ENCODE assay signal across 1 cellular context in the genomic region with DNA sequence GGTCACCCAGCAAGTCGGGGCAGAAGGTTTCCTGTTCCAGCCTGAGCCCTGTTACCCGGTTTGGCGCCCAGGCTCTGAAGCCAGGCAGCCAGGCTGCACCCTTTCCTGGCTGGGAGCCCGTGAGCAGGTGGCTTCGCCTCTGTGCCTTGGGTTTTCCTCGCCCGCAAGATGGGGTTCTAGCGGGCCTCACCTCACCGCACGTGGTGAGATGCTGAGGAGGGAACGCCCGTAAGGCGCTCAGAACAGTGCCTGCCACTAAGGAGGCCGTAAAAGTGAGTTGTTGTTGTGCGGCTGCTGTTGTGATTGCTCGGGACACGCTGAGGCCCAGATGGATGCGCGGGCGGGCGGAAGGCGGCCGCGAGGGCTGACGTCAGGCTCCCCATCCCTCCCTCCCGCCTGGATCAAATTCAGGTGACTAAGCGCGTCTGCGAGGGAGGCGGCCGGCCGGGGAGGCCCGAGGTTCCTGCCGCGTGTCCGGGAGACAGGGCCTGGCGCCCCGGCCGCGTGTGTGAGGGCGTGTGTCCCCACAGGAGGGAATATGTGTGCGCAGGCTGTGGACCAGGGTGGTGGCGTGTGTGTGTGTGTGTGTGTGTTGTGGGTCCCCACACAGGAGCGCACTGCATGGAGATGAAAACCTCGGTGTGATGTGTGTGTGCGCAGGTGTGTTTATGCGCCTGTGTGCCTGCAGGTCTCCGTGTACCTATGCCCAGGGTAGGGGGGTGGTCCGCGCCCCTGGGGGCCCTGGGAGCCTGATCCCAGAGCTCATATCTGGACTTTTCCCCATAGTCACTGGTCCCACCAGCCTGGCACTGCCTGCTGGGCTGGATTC.
A peak's percentile ranks its signal among the peaks of the same experiment; 100 is the strongest.
TF ChIP-seq lines count a peak whose summit lies in the region.

No MANE protein-coding gene starts in this region.

TF ChIP-seq in H1, 55 proteins besides CTCF, POLR2A, EP300 and RAD21:
- TF ChIP-seq KDM5A (IDR thresholded peaks at IDR 0.05; ENCODE audit: low read length) = no peak
- TF ChIP-seq CBX5 (IDR thresholded peaks at IDR 0.05; ENCODE audit: low read depth, low read length) = no peak
- TF ChIP-seq, protein P1, sequence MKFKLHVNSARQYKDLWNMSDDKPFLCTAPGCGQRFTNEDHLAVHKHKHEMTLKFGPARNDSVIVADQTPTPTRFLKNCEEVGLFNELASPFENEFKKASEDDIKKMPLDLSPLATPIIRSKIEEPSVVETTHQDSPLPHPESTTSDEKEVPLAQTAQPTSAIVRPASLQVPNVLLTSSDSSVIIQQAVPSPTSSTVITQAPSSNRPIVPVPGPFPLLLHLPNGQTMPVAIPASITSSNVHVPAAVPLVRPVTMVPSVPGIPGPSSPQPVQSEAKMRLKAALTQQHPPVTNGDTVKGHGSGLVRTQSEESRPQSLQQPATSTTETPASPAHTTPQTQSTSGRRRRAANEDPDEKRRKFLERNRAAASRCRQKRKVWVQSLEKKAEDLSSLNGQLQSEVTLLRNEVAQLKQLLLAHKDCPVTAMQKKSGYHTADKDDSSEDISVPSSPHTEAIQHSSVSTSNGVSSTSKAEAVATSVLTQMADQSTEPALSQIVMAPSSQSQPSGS (IDR thresholded peaks at IDR 0.05; ENCODE audit: low read length) = peak; percentile 21; the same call in 1 of the 2 replicates
- TF ChIP-seq TAF7 (optimal IDR thresholded peaks at IDR 0.05; ENCODE audit: borderline replicate concordance, low read depth, low read length) = no peak
- TF ChIP-seq, protein P2, sequence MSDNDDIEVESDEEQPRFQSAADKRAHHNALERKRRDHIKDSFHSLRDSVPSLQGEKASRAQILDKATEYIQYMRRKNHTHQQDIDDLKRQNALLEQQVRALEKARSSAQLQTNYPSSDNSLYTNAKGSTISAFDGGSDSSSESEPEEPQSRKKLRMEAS (IDR thresholded peaks at IDR 0.05) = peak; percentile 92
- TF ChIP-seq FOSL1 (IDR thresholded peaks at IDR 0.05; ENCODE audit: insufficient read depth, low read depth, low read length) = no peak
- TF ChIP-seq NANOG (IDR thresholded peaks at IDR 0.05; ENCODE audit: insufficient read depth, low read depth, low read length, poor library complexity, severe bottlenecking) = no peak
- TF ChIP-seq, protein P3, sequence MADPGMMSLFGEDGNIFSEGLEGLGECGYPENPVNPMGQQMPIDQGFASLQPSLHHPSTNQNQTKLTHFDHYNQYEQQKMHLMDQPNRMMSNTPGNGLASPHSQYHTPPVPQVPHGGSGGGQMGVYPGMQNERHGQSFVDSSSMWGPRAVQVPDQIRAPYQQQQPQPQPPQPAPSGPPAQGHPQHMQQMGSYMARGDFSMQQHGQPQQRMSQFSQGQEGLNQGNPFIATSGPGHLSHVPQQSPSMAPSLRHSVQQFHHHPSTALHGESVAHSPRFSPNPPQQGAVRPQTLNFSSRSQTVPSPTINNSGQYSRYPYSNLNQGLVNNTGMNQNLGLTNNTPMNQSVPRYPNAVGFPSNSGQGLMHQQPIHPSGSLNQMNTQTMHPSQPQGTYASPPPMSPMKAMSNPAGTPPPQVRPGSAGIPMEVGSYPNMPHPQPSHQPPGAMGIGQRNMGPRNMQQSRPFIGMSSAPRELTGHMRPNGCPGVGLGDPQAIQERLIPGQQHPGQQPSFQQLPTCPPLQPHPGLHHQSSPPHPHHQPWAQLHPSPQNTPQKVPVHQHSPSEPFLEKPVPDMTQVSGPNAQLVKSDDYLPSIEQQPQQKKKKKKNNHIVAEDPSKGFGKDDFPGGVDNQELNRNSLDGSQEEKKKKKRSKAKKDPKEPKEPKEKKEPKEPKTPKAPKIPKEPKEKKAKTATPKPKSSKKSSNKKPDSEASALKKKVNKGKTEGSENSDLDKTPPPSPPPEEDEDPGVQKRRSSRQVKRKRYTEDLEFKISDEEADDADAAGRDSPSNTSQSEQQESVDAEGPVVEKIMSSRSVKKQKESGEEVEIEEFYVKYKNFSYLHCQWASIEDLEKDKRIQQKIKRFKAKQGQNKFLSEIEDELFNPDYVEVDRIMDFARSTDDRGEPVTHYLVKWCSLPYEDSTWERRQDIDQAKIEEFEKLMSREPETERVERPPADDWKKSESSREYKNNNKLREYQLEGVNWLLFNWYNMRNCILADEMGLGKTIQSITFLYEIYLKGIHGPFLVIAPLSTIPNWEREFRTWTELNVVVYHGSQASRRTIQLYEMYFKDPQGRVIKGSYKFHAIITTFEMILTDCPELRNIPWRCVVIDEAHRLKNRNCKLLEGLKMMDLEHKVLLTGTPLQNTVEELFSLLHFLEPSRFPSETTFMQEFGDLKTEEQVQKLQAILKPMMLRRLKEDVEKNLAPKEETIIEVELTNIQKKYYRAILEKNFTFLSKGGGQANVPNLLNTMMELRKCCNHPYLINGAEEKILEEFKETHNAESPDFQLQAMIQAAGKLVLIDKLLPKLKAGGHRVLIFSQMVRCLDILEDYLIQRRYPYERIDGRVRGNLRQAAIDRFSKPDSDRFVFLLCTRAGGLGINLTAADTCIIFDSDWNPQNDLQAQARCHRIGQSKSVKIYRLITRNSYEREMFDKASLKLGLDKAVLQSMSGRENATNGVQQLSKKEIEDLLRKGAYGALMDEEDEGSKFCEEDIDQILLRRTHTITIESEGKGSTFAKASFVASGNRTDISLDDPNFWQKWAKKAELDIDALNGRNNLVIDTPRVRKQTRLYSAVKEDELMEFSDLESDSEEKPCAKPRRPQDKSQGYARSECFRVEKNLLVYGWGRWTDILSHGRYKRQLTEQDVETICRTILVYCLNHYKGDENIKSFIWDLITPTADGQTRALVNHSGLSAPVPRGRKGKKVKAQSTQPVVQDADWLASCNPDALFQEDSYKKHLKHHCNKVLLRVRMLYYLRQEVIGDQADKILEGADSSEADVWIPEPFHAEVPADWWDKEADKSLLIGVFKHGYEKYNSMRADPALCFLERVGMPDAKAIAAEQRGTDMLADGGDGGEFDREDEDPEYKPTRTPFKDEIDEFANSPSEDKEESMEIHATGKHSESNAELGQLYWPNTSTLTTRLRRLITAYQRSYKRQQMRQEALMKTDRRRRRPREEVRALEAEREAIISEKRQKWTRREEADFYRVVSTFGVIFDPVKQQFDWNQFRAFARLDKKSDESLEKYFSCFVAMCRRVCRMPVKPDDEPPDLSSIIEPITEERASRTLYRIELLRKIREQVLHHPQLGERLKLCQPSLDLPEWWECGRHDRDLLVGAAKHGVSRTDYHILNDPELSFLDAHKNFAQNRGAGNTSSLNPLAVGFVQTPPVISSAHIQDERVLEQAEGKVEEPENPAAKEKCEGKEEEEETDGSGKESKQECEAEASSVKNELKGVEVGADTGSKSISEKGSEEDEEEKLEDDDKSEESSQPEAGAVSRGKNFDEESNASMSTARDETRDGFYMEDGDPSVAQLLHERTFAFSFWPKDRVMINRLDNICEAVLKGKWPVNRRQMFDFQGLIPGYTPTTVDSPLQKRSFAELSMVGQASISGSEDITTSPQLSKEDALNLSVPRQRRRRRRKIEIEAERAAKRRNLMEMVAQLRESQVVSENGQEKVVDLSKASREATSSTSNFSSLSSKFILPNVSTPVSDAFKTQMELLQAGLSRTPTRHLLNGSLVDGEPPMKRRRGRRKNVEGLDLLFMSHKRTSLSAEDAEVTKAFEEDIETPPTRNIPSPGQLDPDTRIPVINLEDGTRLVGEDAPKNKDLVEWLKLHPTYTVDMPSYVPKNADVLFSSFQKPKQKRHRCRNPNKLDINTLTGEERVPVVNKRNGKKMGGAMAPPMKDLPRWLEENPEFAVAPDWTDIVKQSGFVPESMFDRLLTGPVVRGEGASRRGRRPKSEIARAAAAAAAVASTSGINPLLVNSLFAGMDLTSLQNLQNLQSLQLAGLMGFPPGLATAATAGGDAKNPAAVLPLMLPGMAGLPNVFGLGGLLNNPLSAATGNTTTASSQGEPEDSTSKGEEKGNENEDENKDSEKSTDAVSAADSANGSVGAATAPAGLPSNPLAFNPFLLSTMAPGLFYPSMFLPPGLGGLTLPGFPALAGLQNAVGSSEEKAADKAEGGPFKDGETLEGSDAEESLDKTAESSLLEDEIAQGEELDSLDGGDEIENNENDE (IDR thresholded peaks at IDR 0.05; ENCODE audit: insufficient replicate concordance, low read length) = no peak
- TF ChIP-seq SIN3A (conservative IDR thresholded peaks at IDR 0.05 in 1 of 2, IDR thresholded peaks at IDR 0.05 in 1 of 2; ENCODE audit: low read depth in 1 of 2, low read length in 2 of 2) = 0 out of 4 replicates have a peak, but pooled peaks of 1 of the 2 experiments have one; percentile 37
- no peak for TF ChIP-seq KDM4A (IDR thresholded peaks at IDR 0.05; ENCODE audit: low read depth, low read length, severe bottlenecking)
- no peak; the same call in 1 of the 2 replicates for TF ChIP-seq MAFK (IDR thresholded peaks at IDR 0.05; ENCODE audit: low read depth, low read length)
- no peak for TF ChIP-seq SP4 (IDR thresholded peaks at IDR 0.05; ENCODE audit: low read length)
- TF ChIP-seq YY1 (IDR thresholded peaks at IDR 0.05; ENCODE audit: low read depth, low read length) = no peak
- TF ChIP-seq, protein P4, sequence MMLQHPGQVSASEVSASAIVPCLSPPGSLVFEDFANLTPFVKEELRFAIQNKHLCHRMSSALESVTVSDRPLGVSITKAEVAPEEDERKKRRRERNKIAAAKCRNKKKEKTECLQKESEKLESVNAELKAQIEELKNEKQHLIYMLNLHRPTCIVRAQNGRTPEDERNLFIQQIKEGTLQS (IDR thresholded peaks at IDR 0.05; ENCODE audit: insufficient read depth, low read depth, low read length) = no peak
- TF ChIP-seq CREB1 (IDR thresholded peaks at IDR 0.05) = peak; percentile 51; the same call in 1 of the 2 replicates
- TF ChIP-seq JUND (IDR thresholded peaks at IDR 0.05; ENCODE audit: low read length) = 0 out of 2 replicates have a peak, but pooled peaks have one; percentile 11
- no peak for TF ChIP-seq SP2 (IDR thresholded peaks at IDR 0.05; ENCODE audit: low read length)
- TF ChIP-seq RXRA (IDR thresholded peaks at IDR 0.05; ENCODE audit: insufficient read depth, low read depth, low read length) = no peak
- TF ChIP-seq GABPA (IDR thresholded peaks at IDR 0.05; ENCODE audit: borderline replicate concordance, insufficient read depth, low read length) = no peak; the same call in 1 of the 2 replicates
- no peak for TF ChIP-seq BRCA1 (IDR thresholded peaks at IDR 0.05; ENCODE audit: low read depth, low read length)
- TF ChIP-seq ZNF274 (IDR thresholded peaks at IDR 0.05; ENCODE audit: borderline replicate concordance, extremely low read depth, low read length) = no peak
- TF ChIP-seq, protein P5, sequence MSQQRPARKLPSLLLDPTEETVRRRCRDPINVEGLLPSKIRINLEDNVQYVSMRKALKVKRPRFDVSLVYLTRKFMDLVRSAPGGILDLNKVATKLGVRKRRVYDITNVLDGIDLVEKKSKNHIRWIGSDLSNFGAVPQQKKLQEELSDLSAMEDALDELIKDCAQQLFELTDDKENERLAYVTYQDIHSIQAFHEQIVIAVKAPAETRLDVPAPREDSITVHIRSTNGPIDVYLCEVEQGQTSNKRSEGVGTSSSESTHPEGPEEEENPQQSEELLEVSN (IDR thresholded peaks at IDR 0.05) = peak; percentile 95
- no peak for TF ChIP-seq CBX8 (IDR thresholded peaks at IDR 0.05; ENCODE audit: borderline replicate concordance, low read depth, low read length)
- 0 out of 2 replicates have a peak, but pooled peaks have one; percentile 45 for TF ChIP-seq POLR2AphosphoS5 (IDR thresholded peaks at IDR 0.05; ENCODE audit: low read depth, low read length)
- no peak for TF ChIP-seq EZH2 (IDR thresholded peaks at IDR 0.05; ENCODE audit: low read depth, low read length, severe bottlenecking)
- TF ChIP-seq KDM1A (IDR thresholded peaks at IDR 0.05; ENCODE audit: borderline replicate concordance, low read length) = no peak
- no peak for TF ChIP-seq SUZ12 (IDR thresholded peaks at IDR 0.05; ENCODE audit: low read length)
- no peak for TF ChIP-seq TEAD4 (IDR thresholded peaks at IDR 0.05; ENCODE audit: low read depth, low read length)
- peak; percentile 26; the same call in 1 of the 2 replicates for TF ChIP-seq TAF1 (IDR thresholded peaks at IDR 0.05; ENCODE audit: low read depth, low read length)
- TF ChIP-seq CTBP2 (IDR thresholded peaks at IDR 0.05; ENCODE audit: borderline replicate concordance, insufficient read depth, insufficient read length, low read length) = no peak
- TF ChIP-seq NRF1 (IDR thresholded peaks at IDR 0.05; ENCODE audit: low read depth, low read length) = no peak
